ENCODE assay signal across 9 cellular contexts in the genomic region with DNA sequence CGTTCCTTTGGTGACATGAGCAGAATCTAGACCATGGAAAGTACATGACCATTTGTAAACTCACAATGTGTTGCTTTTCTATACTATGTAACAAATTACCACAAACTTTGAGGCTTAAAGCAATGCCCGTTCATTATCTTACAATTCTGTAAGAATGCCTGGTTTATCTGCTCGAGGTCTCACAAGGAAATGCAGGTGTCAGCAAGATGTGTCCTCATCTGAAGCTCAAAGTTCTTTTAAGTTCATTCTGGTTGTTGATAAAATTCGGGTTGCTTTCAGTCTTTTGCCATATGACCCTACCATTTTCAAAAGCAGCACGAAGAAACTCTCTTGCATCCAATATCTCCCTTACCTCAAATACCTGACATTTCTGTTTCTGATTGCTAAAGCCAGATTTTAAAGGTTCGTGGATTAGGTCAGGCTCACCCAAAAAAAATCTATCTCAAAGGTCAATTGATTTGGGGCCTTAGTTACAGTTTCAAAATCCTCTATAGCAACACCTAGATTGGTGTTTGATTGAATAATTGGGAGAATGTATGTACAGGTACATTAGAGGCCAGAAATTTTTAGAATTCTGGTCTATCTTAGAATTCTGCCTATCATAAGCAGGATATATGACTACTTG.
DNase-seq lines count a peak whose midpoint lies in the region; ATAC-seq, FAIRE-seq and TF ChIP-seq lines count a peak whose summit lies in the region.
"Had no signal": no experiment of that assay in that cellular context is flagged by ENCODE, and none has a peak within 500 bp of the region (broad histone marks: within the 10 kb centered on the region; RNA-seq: fewer than 3 reads in every experiment).

No MANE protein-coding gene starts in this region.

- no peak for DNase-seq in HFF-Myc (ENCODE audit: extremely low read depth, low read depth)
- no peak for DNase-seq in MM.1S
- no peak for DNase-seq in endothelial cell of umbilical vein (ENCODE audit: low read depth, low spot score)
- DNase-seq in psoas muscle: no peak
- no peak for DNase-seq in AG08395 (ENCODE audit: low spot score)
- DNase-seq in GM19238 (ENCODE audit: insufficient read length, low spot score): no peak
- DNase-seq: activated CD4-positive, alpha-beta T cell treated with anti-CD3 and anti-CD28 coated beads, Interleukin-2, amount 50 U/mL, for 1 hour; NCI-H345 had no signal

- H3F3A ChIP-seq in MM.1S (ENCODE audit: insufficient read depth, low read length): peaks cover 15% of the 10 kb centered on the region

- H3K4me2 ChIP-seq in MM.1S (ENCODE audit: low read depth, low read length) (peak overlapping the region; percentile 43), endothelial cell of umbilical vein (ENCODE audit: insufficient read depth, low read length) (peak overlapping the region; percentile 17)

- H3K4me1 ChIP-seq in MM.1S (ENCODE audit: low read length): peaks cover 24% of the 10 kb centered on the region
- peaks cover 29% of the 10 kb centered on the region for H3K4me1 ChIP-seq in endothelial cell of umbilical vein (ENCODE audit: control insufficient read depth, extremely low read depth, insufficient read depth, low read length)
- H3K4me1 ChIP-seq in psoas muscle: peaks cover 42% of the 10 kb centered on the region

- no peaks in the 10 kb centered on the region for H3K9me2 ChIP-seq in MM.1S (replicated peaks; ENCODE audit: insufficient read depth, low read length)

- POLR2A ChIA-PET in endothelial cell of umbilical vein (lab: Charles Lee): no interaction called here

- no peak overlapping the region for H3K9ac ChIP-seq in MM.1S (ENCODE audit: low read length)
- peak overlapping the region; percentile 3 for H3K9ac ChIP-seq in endothelial cell of umbilical vein (replicated peaks; ENCODE audit: extremely low read depth, insufficient read depth, low read length)

- H3K9me3 ChIP-seq in MM.1S (replicated peaks; ENCODE audit: insufficient read depth, low read length): no peaks in the 10 kb centered on the region
- no peaks in the 10 kb centered on the region for H3K9me3 ChIP-seq in endothelial cell of umbilical vein (replicated peaks; ENCODE audit: control insufficient read depth, insufficient read depth, low read length)
- no peaks in the 10 kb centered on the region for H3K9me3 ChIP-seq in psoas muscle

- no peak for TF ChIP-seq POLR2A in endothelial cell of umbilical vein (IDR thresholded peaks at IDR 0.05; ENCODE audit: low read depth, low read length)

- H3K27ac ChIP-seq in MM.1S (ENCODE audit: low read length): peak overlapping the region; percentile 13; the same call in 1 of the 2 replicates
- H3K27ac ChIP-seq in endothelial cell of umbilical vein (ENCODE audit: insufficient read depth, low read depth, low read length): peak overlapping the region; percentile 65
- peak overlapping the region; percentile 93 for H3K27ac ChIP-seq in psoas muscle

- dilution Hi-C loops in endothelial cell of umbilical vein (cut with MboI; ENCODE audit: extremely low pct_ligation_motif_present, low sequenced_read_pairs): no loop called here

- peaks cover 10% of the 10 kb centered on the region for H4K20me1 ChIP-seq in MM.1S (ENCODE audit: insufficient read depth, low read length)
- no peaks in the 10 kb centered on the region for H4K20me1 ChIP-seq in endothelial cell of umbilical vein (replicated peaks; ENCODE audit: control insufficient read depth, extremely low read depth, insufficient read depth, low read length)

- WGBS in psoas muscle, 3 donors: 29 to 46% (median 33%) methylated on average over 6 of the region's 6 CpGs

- H3K36me3 ChIP-seq in MM.1S (replicated peaks; ENCODE audit: insufficient read depth, low read length) (no peaks in the 10 kb centered on the region), endothelial cell of umbilical vein (ENCODE audit: control insufficient read depth in 2 of 2, extremely low read depth in 1 of 2, insufficient read depth in 2 of 2, low read length in 2 of 2) (no peaks in the 10 kb centered on the region), psoas muscle (ENCODE audit: insufficient read depth in 1 of 2, low read depth in 1 of 2) (no peaks in the 10 kb centered on the region)

- H3K9me1 ChIP-seq in endothelial cell of umbilical vein (replicated peaks; ENCODE audit: control insufficient read depth, extremely low read depth, insufficient read depth, low read length): no peaks in the 10 kb centered on the region

- H3K79me2 ChIP-seq in MM.1S (ENCODE audit: low read length): peaks cover 19% of the 10 kb centered on the region
- no peaks in the 10 kb centered on the region for H3K79me2 ChIP-seq in endothelial cell of umbilical vein (ENCODE audit: control insufficient read depth, insufficient read depth, low read length)

- BruUV-seq in endothelial cell of umbilical vein (replicated peaks; lab: Mats Ljungman, UMichigan): TSS peak; percentile 63

- ATAC-seq in psoas muscle (peak in 2 of 4 donors; percentile 0 to 5), esophagus mucosa (no peak)

- H2AFZ ChIP-seq in MM.1S (ENCODE audit: low read length) (no peak overlapping the region), endothelial cell of umbilical vein (ENCODE audit: low read depth, low read length) (no peak overlapping the region)

- FAIRE-seq in endothelial cell of umbilical vein (lab: Jason Lieb, UNC): no peak

- CTCF ChIA-PET in endothelial cell of umbilical vein (lab: Charles Lee): interaction anchor here (1.3 to 1.6 kb wide), 3 partner anchors 18 to 63 kb away, joined by 3 to 8 read pairs (median 4); no protein-coding TSS in a partner anchor

- no peak for TF ChIP-seq CTCF in HFF-Myc (IDR thresholded peaks at IDR 0.05; ENCODE audit: low read depth, low read length, missing control alignments)
- TF ChIP-seq CTCF in MM.1S (IDR thresholded peaks at IDR 0.05; ENCODE audit: low read length): no peak
- TF ChIP-seq CTCF in endothelial cell of umbilical vein (IDR thresholded peaks at IDR 0.05; ENCODE audit: extremely low read depth in 1 of 2, insufficient read depth in 1 of 2, low read depth in 1 of 2, low read length in 2 of 2): no peak
- TF ChIP-seq CTCF in psoas muscle (IDR thresholded peaks at IDR 0.05): no peak

- H3K27me3 ChIP-seq in MM.1S (replicated peaks; ENCODE audit: insufficient read depth, low read length): no peaks in the 10 kb centered on the region
- H3K27me3 ChIP-seq in endothelial cell of umbilical vein (ENCODE audit: control insufficient read depth in 2 of 2, insufficient read depth in 2 of 2, low read length in 2 of 2): no peaks in the 10 kb centered on the region
- H3K27me3 ChIP-seq in psoas muscle (ENCODE audit: insufficient read depth in 3 of 3, low read length in 2 of 3): no peaks in the 10 kb centered on the region

- H3K4me3 ChIP-seq in HFF-Myc (replicated peaks; ENCODE audit: low read depth, low read length) (0 out of 2 replicates have a peak overlapping the region, but pooled peaks have one; percentile 3), MM.1S (ENCODE audit: low read length) (no peak overlapping the region), endothelial cell of umbilical vein (replicated peaks in 1 of 3; ENCODE audit: insufficient read depth in 1 of 3, low read depth in 1 of 3, low read length in 3 of 3) (no peak overlapping the region), psoas muscle (peak overlapping the region; percentile 33)

- intact Hi-C loops in endothelial cell of umbilical vein (cut with micrococcal nuclease) (loop anchor here (1.0 kb wide), 2 partner anchors 63 to 125 kb away; partner anchors contain the start of gene TMEM131), psoas muscle (cut with DNase I) (loop anchor here (2.0 to 10.0 kb wide), 4 partner anchors 55 to 292 kb away; partner anchors contain the start of gene TMEM131 (in 1 of the 2))

TF ChIP-seq in endothelial cell of umbilical vein, 7 proteins besides CTCF, POLR2A, EP300 and RAD21:
- TF ChIP-seq GATA2 (IDR thresholded peaks at IDR 0.05; ENCODE audit: insufficient read depth, insufficient read length, low read depth, low read length) (no peak), MYC (IDR thresholded peaks at IDR 0.05; ENCODE audit: low read depth, low read length) (no peak), MAX (IDR thresholded peaks at IDR 0.05; ENCODE audit: insufficient read depth, insufficient read length) (no peak), FOS (IDR thresholded peaks at IDR 0.05; ENCODE audit: borderline replicate concordance, insufficient read depth, low read length) (no peak)

Comparison
In these comparisons a context has a peak if more than half of its experiments do, and no peak if none do; other contexts are left out.
1. H3K4me3 ChIP-seq: peak in HFF-Myc (single experiment) and psoas muscle (single experiment); none in MM.1S (single experiment) and endothelial cell of umbilical vein (0 of 3).
2. H3K27ac ChIP-seq: peak in every context shown above with its lines; median percentile 93 in psoas muscle; 65 in endothelial cell of umbilical vein; 13 in MM.1S.